In the genomic region with DNA sequence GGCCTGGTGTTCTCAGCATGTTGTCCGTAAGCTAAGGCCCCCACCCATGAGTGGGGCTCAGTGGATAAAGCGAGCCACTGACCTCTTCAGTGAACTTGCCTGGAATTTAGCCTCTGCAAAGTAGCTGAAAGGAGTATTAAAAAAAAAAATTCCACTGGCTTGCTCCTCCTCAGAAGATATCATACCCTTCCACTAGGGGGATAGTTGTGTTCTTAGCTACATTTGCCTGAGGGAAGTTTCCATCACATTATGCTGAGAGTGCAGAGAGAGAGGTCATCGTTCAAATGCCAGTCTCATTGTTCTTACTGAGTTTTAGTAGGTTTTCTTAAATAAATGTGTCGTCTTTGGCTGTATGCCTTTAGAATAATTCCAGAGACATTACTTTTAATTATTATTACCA, we compare ENCODE assay signal across 11 cellular contexts.
A peak's percentile ranks its signal among the peaks of the same experiment; 100 is the strongest.
DNase-seq lines count a peak whose midpoint lies in the region; ATAC-seq and TF ChIP-seq lines count a peak whose summit lies in the region.
"Had no signal": no experiment of that assay in that cellular context is flagged by ENCODE, and none has a peak within 500 bp of the region (broad histone marks: within the 10 kb centered on the region; RNA-seq: fewer than 3 reads in every experiment).

No MANE protein-coding gene starts in this region.

- intact Hi-C loops in sigmoid colon (cut with DNase I) = no loop called here

- DNase-seq in ELR (ENCODE audit: low read depth) (peak; percentile 66), SK-MEL-5 (ENCODE audit: low read depth, low spot score) (peak; percentile 54), iPS-NIHi7 (ENCODE audit: extremely low spot score) (peak; percentile 72), SHP77 treated with DMSO at 0.1 percent for 48 hours (lab: John Stamatoyannopoulos, UW) (no peak), amygdala (lab: John Stamatoyannopoulos, UW) (no peak), sigmoid colon (no peak)
- DNase-seq: activated T-cell treated with anti-CD3 and anti-CD28 coated beads, Interleukin-2, amount 50 U/mL, for 24 hours; EL; NCI-H1436 treated with DMSO at 0.1 percent for 48 hours had no signal

- H3K4me3 ChIP-seq in sigmoid colon = no peak overlapping the region

- H3K9me3 ChIP-seq in sigmoid colon = peaks cover 0 to 3% (median 0%) of the 10 kb centered on the region in 4 donors

- no peaks in the 10 kb centered on the region for H3K4me1 ChIP-seq in sigmoid colon

- ATAC-seq in HG03432 (IDR thresholded peaks at IDR 0.05; ENCODE audit: unreplicated experiment) (peak; percentile 49), GM18505 (IDR thresholded peaks at IDR 0.05; ENCODE audit: unreplicated experiment) (no peak)

- TF ChIP-seq CTCF in sigmoid colon (IDR thresholded peaks at IDR 0.05) = no peak

- in situ Hi-C loops in SK-MEL-5 (cut with HindIII; ENCODE audit: low pct_unique_long_range_greater_than_20kb, low sequenced_read_pairs) = no loop called here

- H3K27ac ChIP-seq in sigmoid colon = no peak overlapping the region

- no peak for TF ChIP-seq POLR2A in GM18505 (IDR thresholded peaks at IDR 0.05; ENCODE audit: borderline replicate concordance, extremely low read depth, insufficient read depth, insufficient read length)
- no peak for TF ChIP-seq POLR2A in sigmoid colon (IDR thresholded peaks at IDR 0.05)

- H3K36me3 ChIP-seq in sigmoid colon = no peaks in the 10 kb centered on the region

- 69 to 72% methylated on average over 4 of the region's 4 CpGs for WGBS in sigmoid colon, 2 donors

- no peak for TF ChIP-seq EP300 in sigmoid colon (IDR thresholded peaks at IDR 0.05)

- no peaks in the 10 kb centered on the region for H3K27me3 ChIP-seq in sigmoid colon

Comparison
In these comparisons a context has a peak if more than half of its experiments do, and no peak if none do; other contexts are left out.
1. DNase-seq: peak in ELR (single experiment), SK-MEL-5 (single experiment) and iPS-NIHi7 (single experiment); none in SHP77 treated with DMSO at 0.1 percent for 48 hours (single experiment), amygdala (0 of 56) and sigmoid colon (single experiment).